In the genomic region with DNA sequence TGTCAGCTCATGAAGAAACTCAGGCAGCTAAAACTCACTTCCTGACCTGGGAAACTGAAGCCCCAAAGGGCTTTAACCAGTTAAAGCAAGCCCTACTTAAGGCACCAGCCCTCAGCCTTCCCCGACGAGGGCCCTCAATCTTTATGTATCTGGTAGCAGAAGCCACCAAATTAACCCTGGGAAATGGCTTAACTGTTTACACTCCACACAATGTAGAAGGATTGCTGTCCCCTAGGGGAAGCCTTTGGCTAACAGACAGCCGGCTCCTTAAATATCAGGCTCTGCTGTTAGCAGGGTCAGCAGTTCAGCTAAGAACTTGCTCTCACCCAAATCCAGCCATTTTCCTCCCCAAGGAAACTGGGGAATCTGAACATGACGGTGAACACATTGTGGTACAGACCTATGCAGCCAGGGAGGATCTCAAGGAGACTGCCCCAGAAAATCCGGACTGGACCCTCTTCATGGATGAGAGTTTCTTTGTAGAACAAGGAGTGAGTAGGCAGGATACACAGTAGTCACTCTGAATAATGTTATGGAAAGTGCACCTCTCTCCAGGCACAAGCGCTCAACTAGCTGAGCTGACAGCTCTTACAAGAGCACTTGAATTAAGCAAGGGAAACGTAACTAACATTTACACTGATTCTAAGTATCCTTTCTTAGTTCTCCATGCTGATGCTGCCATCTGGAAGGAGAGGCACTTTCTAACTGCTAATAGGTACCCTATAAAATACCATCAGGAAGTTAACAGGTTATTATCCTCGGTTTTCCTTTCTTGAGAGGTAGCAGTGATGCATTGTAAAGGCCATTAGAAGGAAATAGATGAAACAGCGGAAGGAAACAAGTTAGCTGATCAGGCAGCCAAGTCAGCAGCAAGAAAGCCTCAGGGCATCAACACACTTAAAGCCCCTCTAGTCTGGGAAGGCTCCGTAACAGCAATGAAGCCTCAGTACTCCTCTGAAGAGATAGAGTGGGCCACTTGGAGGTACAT, we compare ENCODE assay signal across 30 cellular contexts.
"Had no signal": no experiment of that assay in that cellular context is flagged by ENCODE, and none has a peak within 500 bp of the region (broad histone marks: within the 10 kb centered on the region; RNA-seq: fewer than 3 reads in every experiment).

No MANE protein-coding gene starts in this region.

- H3K79me2 ChIP-seq: hepatocyte, parathyroid adenoma had no signal

- H3K9me3 ChIP-seq: adrenal gland, body of pancreas, gastroesophageal sphincter, right atrium auricular region, stomach, thyroid gland, upper lobe of right lung had no signal

- H3K4me1 ChIP-seq: adrenal gland, body of pancreas, gastroesophageal sphincter, parathyroid adenoma, right atrium auricular region, stomach, thyroid gland, upper lobe of right lung had no signal

- FAIRE-seq: endothelial cell of umbilical vein, keratinocyte had no signal

- H3K36me3 ChIP-seq: adrenal gland, gastroesophageal sphincter, right atrium auricular region, stomach, thyroid gland, upper lobe of right lung had no signal

- H3K27ac ChIP-seq: adrenal gland, body of pancreas, gastroesophageal sphincter, hepatocyte, parathyroid adenoma, right atrium auricular region, stomach, thyroid gland, upper lobe of right lung had no signal

- H2AFZ ChIP-seq: hepatocyte, parathyroid adenoma had no signal

- H3K27me3 ChIP-seq: adrenal gland, body of pancreas, hepatocyte, right atrium auricular region, thyroid gland had no signal

- H3K36me3 Mint-ChIP-seq: activated CD4-positive, alpha-beta memory T cell treated with anti-CD3 and anti-CD28 coated beads for 36 hours; activated naive CD8-positive, alpha-beta T cell treated with anti-CD3 and anti-CD28 coated beads for 36 hours; mesothelial cell of epicardium; naive B cell; stimulated activated naive B cell treated with anti-CD40 and anti-IgM and Interleukin-4, amounts not matched to agents 10 μg/mL and 1 μg/mL and 100 μg/mL, for 72 hours had no signal

- H3K4me3 Mint-ChIP-seq: activated CD4-positive, alpha-beta memory T cell treated with anti-CD3 and anti-CD28 coated beads for 36 hours; activated naive CD4-positive, alpha-beta T cell treated with anti-CD3 and anti-CD28 coated beads for 36 hours; activated naive CD8-positive, alpha-beta T cell treated with anti-CD3 and anti-CD28 coated beads for 36 hours; activated T-helper 1 cell treated with anti-CD3 and anti-CD28 coated beads, Interleukin-12 subunit alpha, Interleukin-12 subunit beta, Interleukin-2, Interleukin-4 antibody, amounts not matched to agents 30 ng/mL and 10 ng/mL and 1 ng/mL, durations not matched to agents 14 hours and 24 hours and 36 hours; effector memory CD8-positive, alpha-beta T cell; mesothelial cell of epicardium; naive B cell; stimulated activated naive B cell treated with anti-CD40 and anti-IgM and Interleukin-4, amounts not matched to agents 10 μg/mL and 1 μg/mL and 100 μg/mL, for 72 hours had no signal

- H3K4me2 ChIP-seq: hepatocyte had no signal

- H3K4me3 ChIP-seq: adrenal gland, body of pancreas, gastroesophageal sphincter, hepatocyte, right atrium auricular region, stomach, thyroid gland, upper lobe of right lung had no signal

- H3K9me3 Mint-ChIP-seq: activated CD4-positive, alpha-beta memory T cell treated with anti-CD3 and anti-CD28 coated beads for 36 hours; activated naive CD4-positive, alpha-beta T cell treated with anti-CD3 and anti-CD28 coated beads for 36 hours; activated naive CD8-positive, alpha-beta T cell treated with anti-CD3 and anti-CD28 coated beads for 36 hours; activated T-helper 1 cell treated with anti-CD3 and anti-CD28 coated beads, Interleukin-12 subunit alpha, Interleukin-12 subunit beta, Interleukin-2, Interleukin-4 antibody, amounts not matched to agents 30 ng/mL and 10 ng/mL and 1 ng/mL, durations not matched to agents 14 hours and 24 hours and 36 hours; effector memory CD8-positive, alpha-beta T cell; mesothelial cell of epicardium; naive B cell; stimulated activated naive B cell treated with anti-CD40 and anti-IgM and Interleukin-4, amounts not matched to agents 10 μg/mL and 1 μg/mL and 100 μg/mL, for 72 hours had no signal

- H3K9ac ChIP-seq: parathyroid adenoma had no signal

- H3K27ac Mint-ChIP-seq: activated CD4-positive, alpha-beta memory T cell treated with anti-CD3 and anti-CD28 coated beads for 36 hours; activated naive CD4-positive, alpha-beta T cell treated with anti-CD3 and anti-CD28 coated beads for 36 hours; activated naive CD8-positive, alpha-beta T cell treated with anti-CD3 and anti-CD28 coated beads for 36 hours; activated T-helper 1 cell treated with anti-CD3 and anti-CD28 coated beads, Interleukin-12 subunit alpha, Interleukin-12 subunit beta, Interleukin-2, Interleukin-4 antibody, amounts not matched to agents 30 ng/mL and 10 ng/mL and 1 ng/mL, durations not matched to agents 14 hours and 24 hours and 36 hours; effector memory CD8-positive, alpha-beta T cell; mesothelial cell of epicardium; naive B cell; stimulated activated naive B cell treated with anti-CD40 and anti-IgM and Interleukin-4, amounts not matched to agents 10 μg/mL and 1 μg/mL and 100 μg/mL, for 72 hours had no signal

- ATAC-seq: body of pancreas; effector memory CD8-positive, alpha-beta T cell; gastroesophageal sphincter; left cardiac atrium; stimulated activated naive B cell treated with anti-CD40 and anti-IgM and Interleukin-4, amounts not matched to agents 10 μg/mL and 1 μg/mL and 100 μg/mL, for 72 hours; upper lobe of right lung had no signal

- DNase-seq: activated CD4-positive, alpha-beta memory T cell treated with anti-CD3 and anti-CD28 coated beads for 36 hours; activated CD4-positive, alpha-beta T cell treated with anti-CD3 and anti-CD28 coated beads for 4 hours; activated CD8-positive, alpha-beta memory T cell treated with anti-CD3 and anti-CD28 coated beads, Interleukin-2, amount 50 U/mL, for 4 hours; activated effector memory CD4-positive, alpha-beta T cell treated with anti-CD3 and anti-CD28 coated beads, Interleukin-2, amount 50 U/mL, for 16 hours; activated naive CD4-positive, alpha-beta T cell treated with anti-CD3 and anti-CD28 coated beads for 36 hours; activated naive CD8-positive, alpha-beta T cell treated with anti-CD3 and anti-CD28 coated beads for 36 hours; activated T-cell treated with anti-CD3 and anti-CD28 coated beads, Interleukin-2, amount 50 U/mL, for 1 hour; adrenal gland; aorta; body of pancreas; cortex of kidney; effector memory CD8-positive, alpha-beta T cell; left cardiac atrium; mammary epithelial cell; naive B cell; occipital lobe; stimulated activated CD4-positive, alpha-beta T cell treated with anti-CD3 and anti-CD28 coated beads, Interleukin-15, amount 100 ng/mL, for 24 hours; stimulated activated CD4-positive, alpha-beta T cell treated with anti-CD3 and anti-CD28 coated beads, Interleukin-2, amount 100 ng/mL, for 24 hours; stimulated activated naive B cell treated with anti-CD40 and anti-IgM and Interleukin-4, amounts not matched to agents 10 μg/mL and 1 μg/mL and 100 μg/mL, for 72 hours; stomach; thyroid gland; upper lobe of right lung had no signal
